Comparison of ENCODE assay signal across 8 cellular contexts in the genomic region with DNA sequence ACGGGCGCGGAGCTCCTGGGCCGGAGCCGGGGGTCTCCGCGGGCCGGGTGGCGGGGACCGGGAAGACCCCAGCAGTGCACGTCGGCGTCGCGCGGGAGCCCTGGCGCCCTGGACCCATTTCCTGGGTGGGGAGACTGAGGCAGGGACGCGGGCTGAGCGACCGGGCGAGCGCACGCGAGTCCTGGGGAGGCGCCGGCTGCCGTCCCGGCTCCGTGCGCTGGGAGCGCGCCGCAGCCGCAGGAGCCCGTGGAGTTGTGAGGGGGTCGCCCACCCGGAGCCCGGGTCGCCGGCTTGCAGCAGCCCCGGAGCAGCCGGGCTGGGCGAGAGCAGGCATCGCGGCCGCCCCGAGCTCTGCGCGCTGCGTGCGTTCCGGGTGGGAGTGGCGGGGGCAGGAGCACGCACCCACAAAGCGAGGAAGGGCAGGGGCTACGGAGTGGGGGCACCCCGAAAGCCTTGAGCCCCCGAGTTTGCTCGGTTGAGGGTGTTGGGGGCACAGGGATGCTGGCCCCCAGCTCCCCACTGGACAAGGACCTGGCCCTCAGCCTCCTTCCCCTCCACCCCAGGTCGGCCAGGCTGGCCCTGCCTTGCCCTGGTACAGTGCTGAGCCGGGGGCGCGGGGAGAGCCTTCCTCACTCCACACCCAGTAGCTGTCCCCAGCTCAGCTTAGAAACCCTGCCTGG. TPM values are rescaled to one million over a fixed set of nuclear protein-coding genes. Genes with fewer than 3 reads are reported as not detected.
DNase-seq lines count a peak whose midpoint lies in the region; ATAC-seq and TF ChIP-seq lines count a peak whose summit lies in the region.

No MANE protein-coding gene starts in this region.

- H3K79me1 ChIP-seq in trophoblast cell (ENCODE audit: low read length), result peaks cover 8% of the 10 kb centered on the region

- H3K36me3 ChIP-seq in trophoblast cell (ENCODE audit: control insufficient read depth in 1 of 2, insufficient read depth in 2 of 2, low read length in 2 of 2), result no peaks in the 10 kb centered on the region

- H3K14ac ChIP-seq in trophoblast cell (ENCODE audit: low read length), result peak overlapping the region; percentile 36

- H3K4me3 Mint-ChIP-seq in T-helper 17 cell, result peak overlapping the region; percentile 86

- H2BK120ac ChIP-seq in trophoblast cell (ENCODE audit: insufficient read depth, low read length, poor library complexity), result peak overlapping the region; percentile 1

- H3K9me3 ChIP-seq in T-helper 17 cell (ENCODE audit: control insufficient read depth, low read length, poor library complexity, severe bottlenecking) (no peaks in the 10 kb centered on the region), trophoblast cell (ENCODE audit: insufficient read depth, low read depth, low read length) (peaks cover 2% of the 10 kb centered on the region)

- ATAC-seq in T-helper 17 cell (peak; percentile 39), HG03196 (IDR thresholded peaks at IDR 0.05; ENCODE audit: unreplicated experiment) (no peak), GM18858 (IDR thresholded peaks at IDR 0.05; ENCODE audit: unreplicated experiment) (no peak)

- H3K4me3 ChIP-seq in fibroblast of mammary gland (ENCODE audit: control insufficient read depth, low read depth, low read length) (peak overlapping the region; percentile 55), trophoblast cell (ENCODE audit: low read depth, low read length) (peak overlapping the region; percentile 62)

- WGBS in trophoblast cell (ENCODE audit: extremely low coverage, insufficient coverage, insufficient read length), result no CpG with 5 or more reads among the region's 64 CpGs

- no peak overlapping the region for H3K27ac Mint-ChIP-seq in T-helper 17 cell

- H3K4me1 ChIP-seq in trophoblast cell (ENCODE audit: control insufficient read depth in 1 of 2, insufficient read depth in 2 of 2, low read length in 2 of 2), result peaks cover 17 to 25% of the 10 kb centered on the region in 2 experiments

- DNase-seq in NCI-H2227 (lab: John Stamatoyannopoulos, UW; ENCODE audit: unreplicated experiment) (peak; percentile 38), NCI-H2227 treated with DMSO at 0.1 percent for 48 hours (lab: John Stamatoyannopoulos, UW) (no peak), T-helper 17 cell (no peak), fibroblast of mammary gland (ENCODE audit: low read depth) (no peak), trophoblast cell (no peak), EL (no peak)

- peak overlapping the region; percentile 22 for H3K18ac ChIP-seq in trophoblast cell (ENCODE audit: low read length)

- peak overlapping the region; percentile 8 for H4K8ac ChIP-seq in trophoblast cell (ENCODE audit: low read depth, low read length)

- H2BK5ac ChIP-seq in trophoblast cell (ENCODE audit: low read depth, low read length, poor library complexity), result no peak overlapping the region

- H3K27ac ChIP-seq in trophoblast cell (ENCODE audit: low read depth, low read length), result no peak overlapping the region

- H2BK12ac ChIP-seq in trophoblast cell (ENCODE audit: low read length), result no peak overlapping the region

- peak overlapping the region; percentile 44 for H3K4ac ChIP-seq in trophoblast cell (ENCODE audit: low read depth, low read length)

- H4K12ac ChIP-seq in trophoblast cell (ENCODE audit: low read depth, low read length), result peak overlapping the region; percentile 27

- H3K9ac ChIP-seq in trophoblast cell (ENCODE audit: low read length), result no peak overlapping the region

- peaks cover 6% of the 10 kb centered on the region for H3K79me2 ChIP-seq in trophoblast cell (ENCODE audit: control insufficient read depth, insufficient read depth, low read length, poor library complexity)

- H3K27me3 Mint-ChIP-seq in T-helper 17 cell, result peaks cover 47% of the 10 kb centered on the region

- no peaks in the 10 kb centered on the region for H3K27me3 ChIP-seq in trophoblast cell (ENCODE audit: insufficient read depth, low read length)

- H2AK5ac ChIP-seq in trophoblast cell (ENCODE audit: low read length), result no peak overlapping the region

- no peak for TF ChIP-seq CTCF in fibroblast of mammary gland (conservative IDR thresholded peaks at IDR 0.05; ENCODE audit: control insufficient read depth, insufficient read depth, low read depth, low read length)

- peak overlapping the region; percentile 77 for H3K4me2 ChIP-seq in trophoblast cell (ENCODE audit: low read length)

- no peak overlapping the region for H3K23ac ChIP-seq in trophoblast cell (ENCODE audit: low read length)

- peaks cover 14% of the 10 kb centered on the region for H3K4me1 Mint-ChIP-seq in T-helper 17 cell

- H3K36me3 Mint-ChIP-seq in T-helper 17 cell (ENCODE audit: low read depth), result no peaks in the 10 kb centered on the region

- peak overlapping the region; percentile 56 for H2AFZ ChIP-seq in trophoblast cell (ENCODE audit: insufficient read depth, low read length, poor library complexity)

- peak overlapping the region; percentile 52 for H4K91ac ChIP-seq in trophoblast cell (ENCODE audit: low read depth, low read length)

RNA-seq across cellular contexts. Expression of a gene that starts 0.6 kb away (rescaled TPM):
- 1 to 10 TPM in 1 of 2 donors, not detected in 1; 2.5 TPM for total RNA-seq in T-helper 17 cell
- 12.7 and 12.8 TPM in 2 replicates for polyA plus RNA-seq in trophoblast cell (2013)
